ENCODE assay signal across 24 cellular contexts in genomic region chr10:27646604-27647191, GRCh38.
DNase-seq lines count a peak whose midpoint lies in the region; ATAC-seq, FAIRE-seq and TF ChIP-seq lines count a peak whose summit lies in the region.
"Had no signal": no experiment of that assay in that cellular context is flagged by ENCODE, and none has a peak within 500 bp of the region (broad histone marks: within the 10 kb centered on the region; RNA-seq: fewer than 3 reads in every experiment).

No MANE protein-coding gene starts in this region.

- peak overlapping the region; percentile 69; the same call in 1 of the 2 replicates for H3K23ac ChIP-seq in IMR-90 (ENCODE audit: low read depth, low read length)

- DNase-seq in GM23248: peak; percentile 53
- DNase-seq in IMR-90: no peak
- no peak for DNase-seq in astrocyte (ENCODE audit: low read depth)
- DNase-seq in osteoblast (ENCODE audit: insufficient read length, low spot score, missing footprints): no peak
- no peak for DNase-seq in naive thymus-derived CD4-positive, alpha-beta T cell
- no peak for DNase-seq in OCI-LY7 (ENCODE audit: low spot score)
- DNase-seq in GM20000 (ENCODE audit: low spot score): no peak
- DNase-seq: AML-193; C1 segment of cervical spinal cord; CD4-positive, alpha-beta memory T cell; COR-L47; DMS53; H9; MV-4-11; NCI-H1105; NCI-H146; NCI-H1930; NCI-H2107; NCI-H524; NCI-H748 treated with DMSO at 0.1 percent for 48 hours had no signal

- peak overlapping the region; percentile 87 for H2BK120ac ChIP-seq in IMR-90 (ENCODE audit: low read depth, low read length)

- H3K4ac ChIP-seq in IMR-90 (ENCODE audit: low read depth, low read length): peak overlapping the region; percentile 80

- peaks cover 4% of the 10 kb centered on the region; the same call in 1 of the 2 replicates for H3K9me1 ChIP-seq in IMR-90 (ENCODE audit: insufficient read depth, low read length)

- H4K5ac ChIP-seq in IMR-90 (ENCODE audit: low read depth, low read length): peak overlapping the region; percentile 18

- H4K20me1 ChIP-seq in GM23248 (ENCODE audit: insufficient read depth) (no peaks in the 10 kb centered on the region), IMR-90 (ENCODE audit: insufficient read depth, low read length) (no peaks in the 10 kb centered on the region), astrocyte (ENCODE audit: insufficient read depth, low read length) (no peaks in the 10 kb centered on the region), osteoblast (ENCODE audit: insufficient read depth, low read length) (no peaks in the 10 kb centered on the region), OCI-LY7 (ENCODE audit: insufficient read depth, low read length) (no peaks in the 10 kb centered on the region)

- H3K36me3 ChIP-seq in GM23248 (ENCODE audit: low read depth) (no peaks in the 10 kb centered on the region), IMR-90 (ENCODE audit: control insufficient read depth, insufficient read depth, low read length) (no peaks in the 10 kb centered on the region), astrocyte (ENCODE audit: insufficient read depth, low read length) (no peaks in the 10 kb centered on the region), osteoblast (ENCODE audit: insufficient read depth, low read length) (no peaks in the 10 kb centered on the region), OCI-LY7 (ENCODE audit: insufficient read depth, low read length) (no peaks in the 10 kb centered on the region)
- no peaks in the 10 kb centered on the region for H3K36me3 ChIP-seq in naive thymus-derived CD4-positive, alpha-beta T cell (ENCODE audit: control insufficient read depth in 2 of 3, insufficient read depth in 3 of 3, low read length in 3 of 3)

- TF ChIP-seq CTCF in IMR-90 (conservative IDR thresholded peaks at IDR 0.05; ENCODE audit: low read depth, low read length): no peak
- TF ChIP-seq CTCF in astrocyte (IDR thresholded peaks at IDR 0.05; ENCODE audit: insufficient read depth, low read depth, low read length): no peak
- no peak for TF ChIP-seq CTCF in osteoblast (IDR thresholded peaks at IDR 0.05; ENCODE audit: extremely low read depth, low read depth, low read length)
- TF ChIP-seq CTCF in OCI-LY7 (conservative IDR thresholded peaks at IDR 0.05; ENCODE audit: low read length): no peak
- TF ChIP-seq CTCF in GM20000 (IDR thresholded peaks at IDR 0.05; ENCODE audit: extremely low read depth, missing control alignments): no peak

- peak overlapping the region; percentile 88 for H3K27ac Mint-ChIP-seq in astrocyte (ENCODE audit: unreplicated experiment)
- no peak overlapping the region for H3K27ac Mint-ChIP-seq in naive thymus-derived CD4-positive, alpha-beta T cell
- H3K27ac Mint-ChIP-seq: GM23338, H9 had no signal

- peak overlapping the region; percentile 84; the same call in 1 of the 2 replicates for H2AK5ac ChIP-seq in IMR-90 (ENCODE audit: low read depth, low read length)

- no peak overlapping the region for H3K4me3 Mint-ChIP-seq in astrocyte (ENCODE audit: unreplicated experiment)
- peak overlapping the region in 1 of 10 donors; percentile 16 for H3K4me3 Mint-ChIP-seq in naive thymus-derived CD4-positive, alpha-beta T cell
- H3K4me3 Mint-ChIP-seq: CD4-positive, alpha-beta memory T cell; GM23338; H9 had no signal

- peaks cover 4% of the 10 kb centered on the region for H3K9me3 Mint-ChIP-seq in astrocyte (ENCODE audit: unreplicated experiment)
- peaks cover 0 to 12% (median 5%) of the 10 kb centered on the region in 11 donors for H3K9me3 Mint-ChIP-seq in naive thymus-derived CD4-positive, alpha-beta T cell
- H3K9me3 Mint-ChIP-seq: H9 had no signal

- H3F3A ChIP-seq in GM23248 (ENCODE audit: insufficient read depth): peaks cover 21% of the 10 kb centered on the region

- H4K91ac ChIP-seq in IMR-90 (ENCODE audit: insufficient read depth, low read depth, low read length): peak overlapping the region; percentile 84

- no peaks in the 10 kb centered on the region for H3K27me3 ChIP-seq in GM23248 (replicated peaks; ENCODE audit: insufficient read depth)
- H3K27me3 ChIP-seq in IMR-90 (ENCODE audit: control insufficient read depth, insufficient read depth, low read length): no peaks in the 10 kb centered on the region
- H3K27me3 ChIP-seq in astrocyte (ENCODE audit: insufficient read depth, low read length): no peaks in the 10 kb centered on the region
- H3K27me3 ChIP-seq in osteoblast (ENCODE audit: insufficient read depth, low read length): no peaks in the 10 kb centered on the region
- H3K27me3 ChIP-seq in naive thymus-derived CD4-positive, alpha-beta T cell (ENCODE audit: control insufficient read depth in 2 of 2, insufficient read depth in 2 of 2, low read length in 2 of 2): no peaks in the 10 kb centered on the region

- peak overlapping the region; percentile 69 to 73; a peak in 3 of 4 replicates for H4K8ac ChIP-seq in IMR-90 (ENCODE audit: low read depth in 2 of 2, low read length in 2 of 2)

- intact Hi-C loops in IMR-90 (cut with micrococcal nuclease) (no loop called here), OCI-LY7 (cut with micrococcal nuclease; ENCODE audit: unreplicated experiment) (no loop called here)
- intact Hi-C loops in naive thymus-derived CD4-positive, alpha-beta T cell (cut with micrococcal nuclease): no loop called here

- H3K4me2 ChIP-seq in GM23248 (ENCODE audit: unreplicated experiment) (peak overlapping the region; percentile 72), IMR-90 (ENCODE audit: low read depth, low read length) (peak overlapping the region; percentile 44), astrocyte (ENCODE audit: low read length) (no peak overlapping the region), osteoblast (ENCODE audit: insufficient read depth, low read length) (peak overlapping the region; percentile 68), OCI-LY7 (ENCODE audit: low read length) (no peak overlapping the region)
- H3K4me2 ChIP-seq: GM23338 had no signal

- no peak overlapping the region for H3K56ac ChIP-seq in IMR-90 (ENCODE audit: extremely low read depth, insufficient read depth, low read length)

- in situ Hi-C loops in GM23248 (cut with MboI): no loop called here
- in situ Hi-C loops in IMR-90 (cut with MboI; ENCODE audit: low sequenced_read_pairs): no loop called here

- H2AFZ ChIP-seq in GM23248 (peak overlapping the region; percentile 21; the same call in 1 of the 2 replicates), IMR-90 (replicated peaks; ENCODE audit: low read length, poor library complexity) (no peak overlapping the region), astrocyte (ENCODE audit: low read depth, low read length) (no peak overlapping the region), osteoblast (ENCODE audit: low read length) (peak overlapping the region; percentile 18), OCI-LY7 (ENCODE audit: low read length) (no peak overlapping the region)
- H2AFZ ChIP-seq: GM23338 had no signal

- H3K4me3 ChIP-seq in GM23248 (peak overlapping the region; percentile 37; the same call in 1 of the 2 replicates), IMR-90 (ENCODE audit: insufficient read depth, low read depth, low read length) (no peak overlapping the region), astrocyte (ENCODE audit: insufficient read depth, low read depth, low read length) (no peak overlapping the region), osteoblast (ENCODE audit: insufficient read depth, low read length) (peak overlapping the region; percentile 26), OCI-LY7 (ENCODE audit: low read depth, low read length, poor library complexity, severe bottlenecking) (no peak overlapping the region)
- H3K4me3 ChIP-seq in naive thymus-derived CD4-positive, alpha-beta T cell (ENCODE audit: low read length): no peak overlapping the region
- H3K4me3 ChIP-seq: GM23338 had no signal

- H2BK15ac ChIP-seq in IMR-90 (ENCODE audit: low read depth, low read length): peak overlapping the region; percentile 79; the same call in 1 of the 3 replicates

- peak overlapping the region; percentile 76 for H3K27ac ChIP-seq in GM23248
- H3K27ac ChIP-seq in IMR-90 (ENCODE audit: insufficient read depth, low read length): peak overlapping the region; percentile 66
- no peak overlapping the region for H3K27ac ChIP-seq in astrocyte (ENCODE audit: low read depth, low read length)
- peak overlapping the region; percentile 78 for H3K27ac ChIP-seq in osteoblast (ENCODE audit: low read depth, low read length)
- H3K27ac ChIP-seq in naive thymus-derived CD4-positive, alpha-beta T cell (ENCODE audit: low read depth, low read length): no peak overlapping the region
- no peak overlapping the region for H3K27ac ChIP-seq in OCI-LY7 (ENCODE audit: low read depth, low read length, poor library complexity, severe bottlenecking)

- peaks cover 1% of the 10 kb centered on the region for H3K36me3 Mint-ChIP-seq in astrocyte (ENCODE audit: low read depth, unreplicated experiment)
- no peaks in the 10 kb centered on the region for H3K36me3 Mint-ChIP-seq in naive thymus-derived CD4-positive, alpha-beta T cell
- H3K36me3 Mint-ChIP-seq: CD4-positive, alpha-beta memory T cell had no signal

- H3K14ac ChIP-seq in IMR-90 (replicated peaks; ENCODE audit: low read depth, low read length): peak overlapping the region; percentile 76

- no peak for FAIRE-seq in astrocyte (lab: Jason Lieb, UNC)
- FAIRE-seq: A204.1, GM18507 had no signal

- 46 to 54% methylated on average over 4 of the region's 4 CpGs for WGBS in GM23248 (ENCODE audit: low coverage in 1 of 2, low lambda C conversion rate in 2 of 2, missing lambda C conversion rate in 2 of 2), 2 experiments
- WGBS in IMR-90 (ENCODE audit: extremely low coverage in 2 of 2, insufficient read length in 1 of 2), 2 experiments: no CpG with 5 or more reads among the region's 4 CpGs

- no peaks in the 10 kb centered on the region for H3K79me1 ChIP-seq in IMR-90 (ENCODE audit: low read depth in 1 of 2, low read length in 2 of 2)

- peaks cover 19% of the 10 kb centered on the region for H3K4me1 Mint-ChIP-seq in astrocyte (ENCODE audit: low read depth, unreplicated experiment)
- no peaks in the 10 kb centered on the region for H3K4me1 Mint-ChIP-seq in naive thymus-derived CD4-positive, alpha-beta T cell
- H3K4me1 Mint-ChIP-seq: CD4-positive, alpha-beta memory T cell; GM23338 had no signal

- H3K9me3 ChIP-seq in GM23248 (ENCODE audit: low read depth): no peaks in the 10 kb centered on the region
- H3K9me3 ChIP-seq in IMR-90 (ENCODE audit: control insufficient read depth, insufficient read depth, low read length): no peaks in the 10 kb centered on the region; the same call in 1 of the 2 replicates
- H3K9me3 ChIP-seq in astrocyte (ENCODE audit: insufficient read depth, low read depth, low read length): no peaks in the 10 kb centered on the region
- H3K9me3 ChIP-seq in osteoblast (ENCODE audit: low read depth, low read length): no peaks in the 10 kb centered on the region
- H3K9me3 ChIP-seq in naive thymus-derived CD4-positive, alpha-beta T cell (ENCODE audit: control insufficient read depth in 2 of 3, low read length in 3 of 3): no peaks in the 10 kb centered on the region
- no peaks in the 10 kb centered on the region for H3K9me3 ChIP-seq in OCI-LY7 (ENCODE audit: low read length)

- H3K4me1 ChIP-seq in GM23248 (ENCODE audit: insufficient read depth) (peaks cover 40% of the 10 kb centered on the region), IMR-90 (ENCODE audit: control insufficient read depth, insufficient read depth, low read length) (peaks cover 6% of the 10 kb centered on the region), astrocyte (ENCODE audit: insufficient read depth, low read length) (peaks cover 3% of the 10 kb centered on the region), osteoblast (ENCODE audit: insufficient read depth, low read length) (peaks cover 21% of the 10 kb centered on the region), OCI-LY7 (ENCODE audit: insufficient read depth, low read length, poor library complexity, severe bottlenecking) (no peaks in the 10 kb centered on the region)
- no peaks in the 10 kb centered on the region for H3K4me1 ChIP-seq in naive thymus-derived CD4-positive, alpha-beta T cell (ENCODE audit: control insufficient read depth in 2 of 2, insufficient read depth in 2 of 2, low read length in 2 of 2)

- POLR2A ChIA-PET in IMR-90 (lab: Charles Lee; ENCODE audit: unreplicated experiment) (no interaction called here), OCI-LY7 (lab: Charles Lee) (no interaction called here)
- POLR2A ChIA-PET in naive thymus-derived CD4-positive, alpha-beta T cell (lab: Charles Lee): no interaction called here

- peak overlapping the region; percentile 17 for H2AK9ac ChIP-seq in IMR-90 (replicated peaks; ENCODE audit: low read depth, low read length, poor library complexity)

- no peaks in the 10 kb centered on the region for H3K9me2 ChIP-seq in GM23248 (ENCODE audit: insufficient read depth)
- H3K9me2 ChIP-seq in OCI-LY7 (ENCODE audit: insufficient read depth, low read length): no peaks in the 10 kb centered on the region

- CTCF ChIA-PET in IMR-90 (lab: Yijun Ruan, JAX): no interaction called here
- CTCF ChIA-PET in naive thymus-derived CD4-positive, alpha-beta T cell (lab: Charles Lee): no interaction called here
- CTCF ChIA-PET in OCI-LY7 (lab: Charles Lee; ENCODE audit: unreplicated experiment): no interaction called here

- no peak for TF ChIP-seq RAD21 in IMR-90 (IDR thresholded peaks at IDR 0.05; ENCODE audit: low read length)

- H3K27me3 Mint-ChIP-seq in astrocyte (ENCODE audit: low read depth, unreplicated experiment): peaks cover 2% of the 10 kb centered on the region
- peaks cover 16 to 45% (median 40%) of the 10 kb centered on the region in 5 donors for H3K27me3 Mint-ChIP-seq in naive thymus-derived CD4-positive, alpha-beta T cell

- dilution Hi-C loops in IMR-90 (cut with HindIII; ENCODE audit: low sequenced_read_pairs, unreplicated experiment): no loop called here

- H2BK20ac ChIP-seq in IMR-90 (ENCODE audit: low read depth, low read length): peak overlapping the region; percentile 91

- H3K18ac ChIP-seq in IMR-90 (ENCODE audit: low read depth, low read length): peak overlapping the region; percentile 86

- no TSS peak for BruUV-seq in IMR-90 (replicated peaks; lab: Mats Ljungman, UMichigan)
- no TSS peak for BruUV-seq in OCI-LY7 (replicated peaks; lab: Mats Ljungman, UMichigan)

- peak overlapping the region; percentile 31; the same call in 1 of the 2 replicates for H3K9ac ChIP-seq in GM23248
- H3K9ac ChIP-seq in IMR-90 (ENCODE audit: low read depth, low read length): no peak overlapping the region
- H3K9ac ChIP-seq in astrocyte (ENCODE audit: low read length): no peak overlapping the region

- ATAC-seq in IMR-90 (ENCODE audit: low read depth): no peak
- ATAC-seq in naive thymus-derived CD4-positive, alpha-beta T cell: no peak
- ATAC-seq: GM23338, SK-N-SH treated with all-trans-retinoic acid at 6 μM for 48 hours had no signal

- peak overlapping the region; percentile 81 for H2BK5ac ChIP-seq in IMR-90 (ENCODE audit: low read depth, low read length, poor library complexity, severe bottlenecking)

- H3K79me2 ChIP-seq in GM23248 (ENCODE audit: insufficient read depth) (no peaks in the 10 kb centered on the region), astrocyte (ENCODE audit: insufficient read depth, low read length) (no peaks in the 10 kb centered on the region), osteoblast (ENCODE audit: insufficient read depth, low read length) (no peaks in the 10 kb centered on the region), OCI-LY7 (ENCODE audit: insufficient read depth, low read depth, low read length) (no peaks in the 10 kb centered on the region)

- no peak for TF ChIP-seq POLR2A in IMR-90 (IDR thresholded peaks at IDR 0.05; ENCODE audit: low read depth, low read length)

Comparison
In these comparisons a context has a peak if more than half of its experiments do, and no peak if none do; other contexts are left out.
1. H2AFZ ChIP-seq: peak in GM23248 (single experiment) and osteoblast (single experiment); none in IMR-90 (single experiment), astrocyte (single experiment) and OCI-LY7 (single experiment).
2. H3K27ac ChIP-seq: peak in GM23248 (single experiment), IMR-90 (single experiment) and osteoblast (single experiment); none in astrocyte (single experiment), naive thymus-derived CD4-positive, alpha-beta T cell (single experiment) and OCI-LY7 (single experiment).
3. H3K4me2 ChIP-seq: peak in GM23248 (single experiment), IMR-90 (single experiment) and osteoblast (single experiment); none in astrocyte (single experiment) and OCI-LY7 (single experiment).
4. H3K4me3 ChIP-seq: peak in GM23248 (single experiment) and osteoblast (single experiment); none in IMR-90 (single experiment), astrocyte (single experiment), naive thymus-derived CD4-positive, alpha-beta T cell (single experiment) and OCI-LY7 (single experiment).